ENCODE assay signal across 1 cellular context in the genomic region with DNA sequence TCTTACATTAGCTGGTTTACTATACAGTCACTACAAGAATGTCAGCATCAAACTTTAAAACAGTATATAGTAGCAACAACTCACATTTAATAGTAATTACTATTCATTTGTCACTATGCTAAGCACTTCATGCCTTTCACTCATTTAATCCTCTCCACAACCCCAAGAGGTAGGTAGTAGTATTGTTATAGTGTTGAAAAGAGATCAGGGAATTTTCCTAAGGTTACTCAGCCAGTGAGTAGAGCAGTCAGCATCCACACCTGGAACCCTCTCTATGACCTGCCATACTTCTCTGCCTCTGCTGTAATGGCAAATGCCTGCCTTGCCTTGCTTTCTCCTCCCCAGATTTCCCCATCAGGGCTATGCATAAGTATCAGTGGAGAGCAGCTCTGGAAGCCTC.
TF ChIP-seq lines count a peak whose summit lies in the region.

No MANE protein-coding gene starts in this region.

TF ChIP-seq in HCT116, 20 proteins besides CTCF, POLR2A, EP300 and RAD21:
- TF ChIP-seq, protein P1, sequence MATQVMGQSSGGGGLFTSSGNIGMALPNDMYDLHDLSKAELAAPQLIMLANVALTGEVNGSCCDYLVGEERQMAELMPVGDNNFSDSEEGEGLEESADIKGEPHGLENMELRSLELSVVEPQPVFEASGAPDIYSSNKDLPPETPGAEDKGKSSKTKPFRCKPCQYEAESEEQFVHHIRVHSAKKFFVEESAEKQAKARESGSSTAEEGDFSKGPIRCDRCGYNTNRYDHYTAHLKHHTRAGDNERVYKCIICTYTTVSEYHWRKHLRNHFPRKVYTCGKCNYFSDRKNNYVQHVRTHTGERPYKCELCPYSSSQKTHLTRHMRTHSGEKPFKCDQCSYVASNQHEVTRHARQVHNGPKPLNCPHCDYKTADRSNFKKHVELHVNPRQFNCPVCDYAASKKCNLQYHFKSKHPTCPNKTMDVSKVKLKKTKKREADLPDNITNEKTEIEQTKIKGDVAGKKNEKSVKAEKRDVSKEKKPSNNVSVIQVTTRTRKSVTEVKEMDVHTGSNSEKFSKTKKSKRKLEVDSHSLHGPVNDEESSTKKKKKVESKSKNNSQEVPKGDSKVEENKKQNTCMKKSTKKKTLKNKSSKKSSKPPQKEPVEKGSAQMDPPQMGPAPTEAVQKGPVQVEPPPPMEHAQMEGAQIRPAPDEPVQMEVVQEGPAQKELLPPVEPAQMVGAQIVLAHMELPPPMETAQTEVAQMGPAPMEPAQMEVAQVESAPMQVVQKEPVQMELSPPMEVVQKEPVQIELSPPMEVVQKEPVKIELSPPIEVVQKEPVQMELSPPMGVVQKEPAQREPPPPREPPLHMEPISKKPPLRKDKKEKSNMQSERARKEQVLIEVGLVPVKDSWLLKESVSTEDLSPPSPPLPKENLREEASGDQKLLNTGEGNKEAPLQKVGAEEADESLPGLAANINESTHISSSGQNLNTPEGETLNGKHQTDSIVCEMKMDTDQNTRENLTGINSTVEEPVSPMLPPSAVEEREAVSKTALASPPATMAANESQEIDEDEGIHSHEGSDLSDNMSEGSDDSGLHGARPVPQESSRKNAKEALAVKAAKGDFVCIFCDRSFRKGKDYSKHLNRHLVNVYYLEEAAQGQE (IDR thresholded peaks at IDR 0.05; ENCODE audit: low read depth): no peak
- TF ChIP-seq, protein P2, sequence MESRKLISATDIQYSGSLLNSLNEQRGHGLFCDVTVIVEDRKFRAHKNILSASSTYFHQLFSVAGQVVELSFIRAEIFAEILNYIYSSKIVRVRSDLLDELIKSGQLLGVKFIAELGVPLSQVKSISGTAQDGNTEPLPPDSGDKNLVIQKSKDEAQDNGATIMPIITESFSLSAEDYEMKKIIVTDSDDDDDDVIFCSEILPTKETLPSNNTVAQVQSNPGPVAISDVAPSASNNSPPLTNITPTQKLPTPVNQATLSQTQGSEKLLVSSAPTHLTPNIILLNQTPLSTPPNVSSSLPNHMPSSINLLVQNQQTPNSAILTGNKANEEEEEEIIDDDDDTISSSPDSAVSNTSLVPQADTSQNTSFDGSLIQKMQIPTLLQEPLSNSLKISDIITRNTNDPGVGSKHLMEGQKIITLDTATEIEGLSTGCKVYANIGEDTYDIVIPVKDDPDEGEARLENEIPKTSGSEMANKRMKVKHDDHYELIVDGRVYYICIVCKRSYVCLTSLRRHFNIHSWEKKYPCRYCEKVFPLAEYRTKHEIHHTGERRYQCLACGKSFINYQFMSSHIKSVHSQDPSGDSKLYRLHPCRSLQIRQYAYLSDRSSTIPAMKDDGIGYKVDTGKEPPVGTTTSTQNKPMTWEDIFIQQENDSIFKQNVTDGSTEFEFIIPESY (IDR thresholded peaks at IDR 0.05; ENCODE audit: extremely low read depth, insufficient replicate concordance, low read length): no peak
- no peak for TF ChIP-seq YY1 (IDR thresholded peaks at IDR 0.05; ENCODE audit: extremely low read depth, insufficient replicate concordance, low read depth, low read length)
- no peak for TF ChIP-seq SIN3A (IDR thresholded peaks at IDR 0.05; ENCODE audit: low read depth)
- TF ChIP-seq EGR1 (IDR thresholded peaks at IDR 0.05; ENCODE audit: low read depth): no peak
